In the genomic region with DNA sequence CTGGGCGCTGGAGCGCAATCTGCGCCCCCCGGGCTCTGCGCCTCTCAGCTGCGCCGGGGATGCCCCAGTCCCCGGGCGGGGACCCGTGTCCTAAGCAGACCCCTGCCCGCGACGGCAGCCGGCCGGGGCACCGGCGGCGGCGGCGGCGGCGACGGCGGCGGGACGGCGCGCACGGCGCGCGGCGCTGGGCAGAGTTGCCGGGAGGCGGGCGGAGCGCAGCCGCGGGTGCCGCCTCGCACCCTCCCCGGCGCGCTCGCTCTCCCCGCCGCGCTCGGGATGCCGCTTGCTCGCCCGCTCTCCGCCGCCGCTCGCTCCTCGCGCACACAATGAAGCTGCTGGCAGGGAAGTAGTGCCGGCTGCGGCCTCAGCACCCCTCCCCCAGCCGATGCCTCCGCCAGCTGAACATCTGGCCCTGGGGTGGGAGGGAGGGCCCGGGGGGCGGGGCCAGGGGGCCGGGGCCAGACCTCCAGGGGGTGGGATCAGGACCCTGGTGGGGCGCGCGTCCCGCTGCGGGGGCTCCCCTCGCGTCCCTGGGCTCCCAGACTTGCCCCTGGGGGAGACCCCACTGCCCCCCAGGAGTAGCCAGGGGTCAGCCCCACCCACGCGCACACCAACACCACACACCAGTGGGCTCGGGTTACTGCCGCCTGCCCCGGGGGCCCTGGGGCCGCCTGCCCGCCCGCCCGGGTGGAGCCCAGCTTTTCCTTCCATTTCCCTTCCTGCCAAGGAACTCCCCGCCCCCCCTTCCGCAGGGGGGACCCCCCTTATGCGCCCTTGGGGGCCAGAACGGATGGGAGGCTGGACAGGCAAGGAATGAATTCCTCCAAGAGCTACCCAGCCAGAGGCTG, we compare ENCODE assay signal across 8 cellular contexts. TPM values are rescaled to one million over a fixed set of nuclear protein-coding genes. Genes with fewer than 3 reads are reported as not detected.
DNase-seq lines count a peak whose midpoint lies in the region; ATAC-seq and TF ChIP-seq lines count a peak whose summit lies in the region.

A gene (minus strand): TSS at position 328 of the 848 bp plus-strand sequence. CDS start 708 bp downstream, outside the sequence.

- H3K4me1 Mint-ChIP-seq in activated CD4-positive, alpha-beta T cell treated with anti-CD3 and anti-CD28 coated beads for 36 hours: peaks cover 12% of the 10 kb centered on the region
- peaks cover 35% of the 10 kb centered on the region for H3K4me1 Mint-ChIP-seq in dendritic cell treated with granulocyte-macrophage colony-stimulating factor and Interleukin-4, amounts not matched to agents 40 ng/mL and 50 ng/mL, for 4 days (ENCODE audit: low read depth)

- H3K36me3 Mint-ChIP-seq in activated CD4-positive, alpha-beta T cell treated with anti-CD3 and anti-CD28 coated beads for 36 hours (ENCODE audit: low read depth): no peaks in the 10 kb centered on the region
- peaks cover 7% of the 10 kb centered on the region for H3K36me3 Mint-ChIP-seq in dendritic cell treated with granulocyte-macrophage colony-stimulating factor and Interleukin-4, amounts not matched to agents 40 ng/mL and 50 ng/mL, for 4 days (ENCODE audit: low read depth)

- H3K27me3 Mint-ChIP-seq in activated CD4-positive, alpha-beta T cell treated with anti-CD3 and anti-CD28 coated beads for 36 hours: peaks cover 3% of the 10 kb centered on the region
- peaks cover 75% of the 10 kb centered on the region for H3K27me3 Mint-ChIP-seq in dendritic cell treated with granulocyte-macrophage colony-stimulating factor and Interleukin-4, amounts not matched to agents 40 ng/mL and 50 ng/mL, for 4 days

- no peaks in the 10 kb centered on the region for H3K9me3 ChIP-seq in HEK293 (ENCODE audit: control insufficient read depth, insufficient read depth, low read depth, low read length)

- peaks cover 4% of the 10 kb centered on the region for H3K4me1 ChIP-seq in HEK293 (ENCODE audit: control insufficient read depth, insufficient read depth, low read length)

- H3K9me3 Mint-ChIP-seq in activated CD4-positive, alpha-beta T cell treated with anti-CD3 and anti-CD28 coated beads for 36 hours (ENCODE audit: low read depth): no peaks in the 10 kb centered on the region
- no peaks in the 10 kb centered on the region for H3K9me3 Mint-ChIP-seq in dendritic cell treated with granulocyte-macrophage colony-stimulating factor and Interleukin-4, amounts not matched to agents 40 ng/mL and 50 ng/mL, for 4 days

- peak within 1 kb of the TSS; percentile 70 for H3K4me3 Mint-ChIP-seq in activated CD4-positive, alpha-beta T cell treated with anti-CD3 and anti-CD28 coated beads for 36 hours
- H3K4me3 Mint-ChIP-seq in dendritic cell treated with granulocyte-macrophage colony-stimulating factor and Interleukin-4, amounts not matched to agents 40 ng/mL and 50 ng/mL, for 4 days: peak within 1 kb of the TSS; percentile 80

- H3K36me3 ChIP-seq in BJ (ENCODE audit: control insufficient read depth, insufficient read depth, low read length) (no peaks in the 10 kb centered on the region), HEK293 (ENCODE audit: control insufficient read depth in 2 of 2, insufficient read depth in 1 of 2, low read length in 2 of 2) (peaks cover 0 to 15% of the 10 kb centered on the region in 2 experiments; a peak in 1 of 3 replicates)

- no peak within 1 kb of the TSS for H3K27ac Mint-ChIP-seq in activated CD4-positive, alpha-beta T cell treated with anti-CD3 and anti-CD28 coated beads for 36 hours
- H3K27ac Mint-ChIP-seq in dendritic cell treated with granulocyte-macrophage colony-stimulating factor and Interleukin-4, amounts not matched to agents 40 ng/mL and 50 ng/mL, for 4 days: no peak within 1 kb of the TSS

- H3K27me3 ChIP-seq in BJ (ENCODE audit: control insufficient read depth, insufficient read depth, low read length): peaks cover 2% of the 10 kb centered on the region; the same call in 1 of the 2 replicates

- ATAC-seq in activated CD4-positive, alpha-beta T cell treated with anti-CD3 and anti-CD28 coated beads for 36 hours: peak; percentile 68
- ATAC-seq in left lobe of liver: peak; percentile 55

- DNase-seq in BJ (ENCODE audit: low read depth) (no peak), NCI-H345 (lab: John Stamatoyannopoulos, UW) (peak; percentile 90), left lobe of liver (ENCODE audit: low spot score) (peak; percentile 58), mesenteric fat pad (ENCODE audit: low spot score) (no peak)
- DNase-seq in activated CD4-positive, alpha-beta T cell treated with anti-CD3 and anti-CD28 coated beads for 36 hours: peak; percentile 81
- DNase-seq in stimulated activated CD4-positive, alpha-beta T cell treated with anti-CD3 and anti-CD28 coated beads, Interleukin-1b, Interleukin-23, amount 100 ng/mL, for 48 hours: peak; percentile 68

- H3K4me3 ChIP-seq in BJ (ENCODE audit: low read depth, low read length) (peak within 1 kb of the TSS; percentile 57), HEK293 (ENCODE audit: low read depth, low read length) (peak within 1 kb of the TSS; percentile 47)

- TF ChIP-seq CTCF in BJ (IDR thresholded peaks at IDR 0.05; ENCODE audit: insufficient read depth, low read depth, low read length) (no peak), HEK293 (tag by site-specific recombination; IDR thresholded peaks at IDR 0.05) (no peak)

- intact Hi-C loops in activated CD4-positive, alpha-beta T cell treated with anti-CD3 and anti-CD28 coated beads for 36 hours (cut with DNase I, micrococcal nuclease): loop anchor here in 1 of 2 experiments (1.0 to 5.0 kb wide), 4 partner anchors 21 to 230 kb away; no protein-coding TSS in a partner anchor
- intact Hi-C loops in dendritic cell treated with granulocyte-macrophage colony-stimulating factor and Interleukin-4, amounts not matched to agents 40 ng/mL and 50 ng/mL, for 4 days (cut with micrococcal nuclease): no loop called here

- POLR2A ChIA-PET in BJ (lab: Charles Lee): interaction anchor here (0.7 to 1.0 kb wide), 2 partner anchors 64 to 388 kb away, joined by 4 to 7 read pairs; a partner anchor contains a TSS
- POLR2A ChIA-PET in HEK293 (lab: Yijun Ruan, JAX): interaction anchor here (0.5 to 1.9 kb wide), 12 partner anchors 16 to 96 kb away, joined by 3 to 9 read pairs (median 3); a partner anchor contains a TSS
- POLR2A ChIA-PET in activated CD4-positive, alpha-beta T cell treated with anti-CD3 and anti-CD28 coated beads for 36 hours (lab: Charles Lee): no interaction called here

- peak within 1 kb of the TSS; percentile 49; the same call in 1 of the 2 replicates for H3K27ac ChIP-seq in HEK293 (ENCODE audit: extremely low read depth, low read depth, low read length)

- CTCF ChIA-PET in BJ (lab: Yijun Ruan, JAX) (interaction anchor here (0.6 to 3.8 kb wide), 10 partner anchors 10 to 149 kb away, joined by 3 to 15 read pairs (median 4); a partner anchor contains a TSS), HEK293 (lab: Yijun Ruan, JAX) (interaction anchor here (0.7 to 4.2 kb wide), 7 partner anchors 10 to 279 kb away, joined by 3 to 17 read pairs (median 3); a partner anchor contains a TSS)
- CTCF ChIA-PET in activated CD4-positive, alpha-beta T cell treated with anti-CD3 and anti-CD28 coated beads for 36 hours (lab: Charles Lee): interaction anchor here (0.6 to 1.5 kb wide), 6 partner anchors 10 to 149 kb away, joined by 3 to 5 read pairs (median 3); a partner anchor contains a TSS

TF ChIP-seq in HEK293, 187 proteins besides CTCF, POLR2A, EP300 and RAD21 (continues in another document):
- TF ChIP-seq MYNN (tag by site-specific recombination; IDR thresholded peaks at IDR 0.05; ENCODE audit: borderline replicate concordance) (no peak), ZNF341 (tag by site-specific recombination; IDR thresholded peaks at IDR 0.05; ENCODE audit: low read depth) (no peak), ZIC2 (tag by site-specific recombination; IDR thresholded peaks at IDR 0.05) (peak; percentile 61; the same call in 1 of the 2 replicates), HOXA7 (CRISPR knock-in tag; IDR thresholded peaks at IDR 0.05; ENCODE audit: borderline replicate concordance) (no peak), ZNF670 (tag by site-specific recombination; IDR thresholded peaks at IDR 0.05; ENCODE audit: low read depth) (no peak), ZBTB7A (tag by site-specific recombination; IDR thresholded peaks at IDR 0.05; ENCODE audit: low read depth) (0 out of 2 replicates have a peak, but pooled peaks have one; percentile 9), ZNF548 (tag by site-specific recombination; IDR thresholded peaks at IDR 0.05) (no peak), ZBTB20 (tag by site-specific recombination; IDR thresholded peaks at IDR 0.05) (peak; percentile 13; the same call in 1 of the 2 replicates), YY1 (tag by site-specific recombination; IDR thresholded peaks at IDR 0.05) (no peak), ZNF138 (tag by site-specific recombination; IDR thresholded peaks at IDR 0.05; ENCODE audit: borderline replicate concordance) (no peak), ZNF623 (tag by site-specific recombination; IDR thresholded peaks at IDR 0.05) (no peak)
- TF ChIP-seq, protein P1, sequence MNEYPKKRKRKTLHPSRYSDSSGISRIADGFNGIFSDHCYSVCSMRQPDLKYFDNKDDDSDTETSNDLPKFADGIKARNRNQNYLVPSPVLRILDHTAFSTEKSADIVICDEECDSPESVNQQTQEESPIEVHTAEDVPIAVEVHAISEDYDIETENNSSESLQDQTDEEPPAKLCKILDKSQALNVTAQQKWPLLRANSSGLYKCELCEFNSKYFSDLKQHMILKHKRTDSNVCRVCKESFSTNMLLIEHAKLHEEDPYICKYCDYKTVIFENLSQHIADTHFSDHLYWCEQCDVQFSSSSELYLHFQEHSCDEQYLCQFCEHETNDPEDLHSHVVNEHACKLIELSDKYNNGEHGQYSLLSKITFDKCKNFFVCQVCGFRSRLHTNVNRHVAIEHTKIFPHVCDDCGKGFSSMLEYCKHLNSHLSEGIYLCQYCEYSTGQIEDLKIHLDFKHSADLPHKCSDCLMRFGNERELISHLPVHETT (tag by site-specific recombination; IDR thresholded peaks at IDR 0.05): no peak
- TF ChIP-seq, protein P2, sequence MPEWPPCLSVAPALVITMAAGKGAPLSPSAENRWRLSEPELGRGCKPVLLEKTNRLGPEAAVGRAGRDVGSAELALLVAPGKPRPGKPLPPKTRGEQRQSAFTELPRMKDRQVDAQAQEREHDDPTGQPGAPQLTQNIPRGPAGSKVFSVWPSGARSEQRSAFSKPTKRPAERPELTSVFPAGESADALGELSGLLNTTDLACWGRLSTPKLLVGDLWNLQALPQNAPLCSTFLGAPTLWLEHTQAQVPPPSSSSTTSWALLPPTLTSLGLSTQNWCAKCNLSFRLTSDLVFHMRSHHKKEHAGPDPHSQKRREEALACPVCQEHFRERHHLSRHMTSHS (tag by site-specific recombination; IDR thresholded peaks at IDR 0.05): no peak

RNA-seq across cellular contexts. Expression of the gene that starts here (rescaled TPM):
- polyA plus RNA-seq in BJ (2011; rRNA removed): 1.6 and 2.5 TPM in 2 replicates
- polyA minus RNA-seq in BJ (2011; rRNA and poly(A)+ RNA removed): 1.9 and 2.1 TPM in 2 replicates
- under 1 TPM; 0.37 TPM for total RNA-seq in activated CD4-positive, alpha-beta T cell treated with anti-CD3 and anti-CD28 coated beads for 36 hours
- total RNA-seq in left lobe of liver (0.23 TPM), mesenteric fat pad (0.58 TPM)

Comparison
In these comparisons a context has a peak if more than half of its experiments do, and no peak if none do; other contexts are left out.
1. Peak in DNase-seq and ATAC-seq in activated CD4-positive, alpha-beta T cell treated with anti-CD3 and anti-CD28 coated beads for 36 hours; RNA of the gene not detected or under 1 TPM.
2. Peak in DNase-seq and ATAC-seq in left lobe of liver; RNA of the gene not detected or under 1 TPM.
3. DNase-seq: peak in NCI-H345 (single experiment) and stimulated activated CD4-positive, alpha-beta T cell treated with anti-CD3 and anti-CD28 coated beads, Interleukin-1b, Interleukin-23, amount 100 ng/mL, for 48 hours (single experiment); none in BJ (single experiment) and mesenteric fat pad (single experiment).